Comparison of ENCODE assay signal across 9 cellular contexts in genomic region chr5:146662229-146662628, GRCh38.
A peak's percentile ranks its signal among the peaks of the same experiment; 100 is the strongest.
DNase-seq lines count a peak whose midpoint lies in the region; ATAC-seq and TF ChIP-seq lines count a peak whose summit lies in the region.
"Had no signal": no experiment of that assay in that cellular context is flagged by ENCODE, and none has a peak within 500 bp of the region (broad histone marks: within the 10 kb centered on the region; RNA-seq: fewer than 3 reads in every experiment).

No MANE protein-coding gene starts in this region.

- no peak overlapping the region for H3K9ac ChIP-seq in KMS-11

- TF ChIP-seq CTCF in GM10248 (IDR thresholded peaks at IDR 0.05; ENCODE audit: control extremely low read depth, extremely low read depth, low read depth, missing control alignments): peak; percentile 40
- peak; percentile 71 for TF ChIP-seq CTCF in KMS-11 (conservative IDR thresholded peaks at IDR 0.05; ENCODE audit: low read depth, low read length)
- peak; percentile 52 for TF ChIP-seq CTCF in brain microvascular endothelial cell (IDR thresholded peaks at IDR 0.05; ENCODE audit: low read depth, low read length, missing control alignments)
- peak; percentile 90 for TF ChIP-seq CTCF in natural killer cell (IDR thresholded peaks at IDR 0.05)

- no peak overlapping the region for H2AFZ ChIP-seq in KMS-11 (ENCODE audit: low read depth)

- H3K27me3 ChIP-seq in KMS-11 (ENCODE audit: insufficient read depth, low read depth) (no peaks in the 10 kb centered on the region), brain microvascular endothelial cell (replicated peaks) (no peaks in the 10 kb centered on the region)
- H3K27me3 ChIP-seq in effector memory CD4-positive, alpha-beta T cell (replicated peaks; ENCODE audit: control insufficient read depth, insufficient read depth, low read length, poor library complexity, severe bottlenecking): no peaks in the 10 kb centered on the region

- no peaks in the 10 kb centered on the region for H3K9me3 ChIP-seq in effector memory CD4-positive, alpha-beta T cell (ENCODE audit: control insufficient read depth, low read length)

- H3K4me2 ChIP-seq in KMS-11: no peak overlapping the region

- no peaks in the 10 kb centered on the region for H3K4me1 Mint-ChIP-seq in natural killer cell
- H3K4me1 Mint-ChIP-seq: IgD-negative memory B cell had no signal

- no peaks in the 10 kb centered on the region for H3K9me3 Mint-ChIP-seq in natural killer cell

- no peaks in the 10 kb centered on the region for H3K27me3 Mint-ChIP-seq in natural killer cell (ENCODE audit: low read depth in 2 of 2)
- H3K27me3 Mint-ChIP-seq: IgD-negative memory B cell had no signal

- no peaks in the 10 kb centered on the region for H3K4me1 ChIP-seq in KMS-11 (ENCODE audit: low read depth, poor library complexity, severe bottlenecking)
- H3K4me1 ChIP-seq in effector memory CD4-positive, alpha-beta T cell (ENCODE audit: control insufficient read depth, insufficient read depth, low read length, poor library complexity, severe bottlenecking): no peaks in the 10 kb centered on the region

- no peaks in the 10 kb centered on the region for H4K20me1 ChIP-seq in KMS-11 (ENCODE audit: insufficient read depth)

- H3K36me3 ChIP-seq in KMS-11 (ENCODE audit: insufficient read depth): no peaks in the 10 kb centered on the region
- no peaks in the 10 kb centered on the region for H3K36me3 ChIP-seq in brain microvascular endothelial cell (replicated peaks)
- no peaks in the 10 kb centered on the region for H3K36me3 ChIP-seq in effector memory CD4-positive, alpha-beta T cell (ENCODE audit: control insufficient read depth, insufficient read depth, low read length)

- POLR2A ChIA-PET in GM10248 (lab: Yijun Ruan, JAX): no interaction called here

- H3K4me3 ChIP-seq in KMS-11 (IDR thresholded peaks at IDR 0.05; ENCODE audit: insufficient read depth, low read depth, low read length) (no peak overlapping the region), brain microvascular endothelial cell (ENCODE audit: low read depth, low read length) (no peak overlapping the region)
- no peak overlapping the region for H3K4me3 ChIP-seq in effector memory CD4-positive, alpha-beta T cell (ENCODE audit: insufficient read depth, low read depth, low read length, poor library complexity, severe bottlenecking)

- H3K27ac ChIP-seq in KMS-11: no peak overlapping the region
- no peak overlapping the region for H3K27ac ChIP-seq in brain microvascular endothelial cell
- no peak overlapping the region for H3K27ac ChIP-seq in effector memory CD4-positive, alpha-beta T cell (ENCODE audit: insufficient read depth, low read length, poor library complexity, severe bottlenecking)

- H3K36me3 Mint-ChIP-seq in natural killer cell: no peaks in the 10 kb centered on the region
- H3K36me3 Mint-ChIP-seq: IgD-negative memory B cell had no signal

- no peak overlapping the region for H3K27ac Mint-ChIP-seq in natural killer cell
- H3K27ac Mint-ChIP-seq: IgD-negative memory B cell had no signal

- CTCF ChIA-PET in GM10248 (lab: Yijun Ruan, JAX): interaction anchor here (1.2 to 1.8 kb wide), 6 partner anchors 10 to 527 kb away, joined by 3 to 7 read pairs (median 4); no protein-coding TSS in a partner anchor

- ATAC-seq in natural killer cell (peak in 2 of 3 donors; percentile 53 to 69), HG02852 (IDR thresholded peaks at IDR 0.05; ENCODE audit: unreplicated experiment) (no peak)

- DNase-seq in GM10248 (ENCODE audit: extremely low spot score) (no peak), brain microvascular endothelial cell (peak; percentile 47), natural killer cell (no peak), T1000 (lab: John Stamatoyannopoulos, UW) (no peak)
- DNase-seq in effector memory CD4-positive, alpha-beta T cell: no peak
- DNase-seq in stimulated activated CD4-positive, alpha-beta T cell treated with anti-CD3 and anti-CD28 coated beads, Interleukin-4, amount 100 ng/mL, for 1 hour: no peak

- no peaks in the 10 kb centered on the region for H3K79me2 ChIP-seq in KMS-11 (ENCODE audit: insufficient read depth, low read depth)

- intact Hi-C loops in natural killer cell (cut with micrococcal nuclease): loop anchor here (1.0 to 10.0 kb wide), 5 partner anchors 117 to 304 kb away; no protein-coding TSS in a partner anchor

- H3K4me3 Mint-ChIP-seq in natural killer cell: no peak overlapping the region
- H3K4me3 Mint-ChIP-seq: IgD-negative memory B cell had no signal

- in situ Hi-C loops in brain microvascular endothelial cell (cut with HindIII; ENCODE audit: low pct_ligation_motif_present, low sequenced_read_pairs): no loop called here

Comparison
In these comparisons a context has a peak if more than half of its experiments do, and no peak if none do; other contexts are left out.
1. CTCF ChIP-seq: peak in every context shown above with its lines; median percentile 90 in natural killer cell; 71 in KMS-11; 52 in brain microvascular endothelial cell; 40 in GM10248.